Comparison of ENCODE assay signal across 1 cellular context in the genomic region with DNA sequence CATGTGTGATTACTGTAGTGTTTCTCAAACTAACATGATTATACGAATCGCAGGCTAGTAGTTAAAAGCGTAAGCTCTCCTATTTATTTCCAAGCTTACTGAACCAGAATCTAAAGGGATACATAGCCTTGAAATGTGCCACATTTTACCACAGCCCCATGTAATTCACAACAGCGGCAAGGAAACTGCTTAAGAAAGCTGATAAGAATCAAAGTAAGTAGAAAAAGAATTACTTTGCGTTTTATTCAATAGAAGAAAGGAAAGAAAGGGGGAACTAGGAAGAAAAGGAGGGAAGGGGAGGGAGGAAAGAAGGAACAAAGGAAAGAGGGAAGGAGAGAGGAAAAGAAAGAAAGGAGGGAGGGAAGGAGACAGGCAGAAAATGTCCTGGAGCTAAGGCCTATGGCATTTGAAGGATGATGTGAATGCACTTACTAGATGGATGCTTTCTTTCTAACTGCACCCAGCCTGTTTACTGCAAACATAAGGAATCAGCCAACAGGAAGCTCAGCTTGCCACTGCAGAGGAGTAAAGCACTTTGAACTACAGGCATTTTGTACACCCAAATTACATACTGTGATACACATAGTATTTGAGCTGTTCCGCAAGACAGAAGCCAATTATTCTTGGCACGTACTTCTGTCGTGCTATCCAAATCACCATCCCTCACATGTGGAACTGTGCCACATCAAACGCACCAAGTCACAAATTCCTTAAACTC.
TF ChIP-seq lines count a peak whose summit lies in the region.

No MANE protein-coding gene starts in this region.

TF ChIP-seq in GM23338, 12 proteins besides CTCF, POLR2A, EP300 and RAD21 (continued from another document):
- TF ChIP-seq, protein P1, sequence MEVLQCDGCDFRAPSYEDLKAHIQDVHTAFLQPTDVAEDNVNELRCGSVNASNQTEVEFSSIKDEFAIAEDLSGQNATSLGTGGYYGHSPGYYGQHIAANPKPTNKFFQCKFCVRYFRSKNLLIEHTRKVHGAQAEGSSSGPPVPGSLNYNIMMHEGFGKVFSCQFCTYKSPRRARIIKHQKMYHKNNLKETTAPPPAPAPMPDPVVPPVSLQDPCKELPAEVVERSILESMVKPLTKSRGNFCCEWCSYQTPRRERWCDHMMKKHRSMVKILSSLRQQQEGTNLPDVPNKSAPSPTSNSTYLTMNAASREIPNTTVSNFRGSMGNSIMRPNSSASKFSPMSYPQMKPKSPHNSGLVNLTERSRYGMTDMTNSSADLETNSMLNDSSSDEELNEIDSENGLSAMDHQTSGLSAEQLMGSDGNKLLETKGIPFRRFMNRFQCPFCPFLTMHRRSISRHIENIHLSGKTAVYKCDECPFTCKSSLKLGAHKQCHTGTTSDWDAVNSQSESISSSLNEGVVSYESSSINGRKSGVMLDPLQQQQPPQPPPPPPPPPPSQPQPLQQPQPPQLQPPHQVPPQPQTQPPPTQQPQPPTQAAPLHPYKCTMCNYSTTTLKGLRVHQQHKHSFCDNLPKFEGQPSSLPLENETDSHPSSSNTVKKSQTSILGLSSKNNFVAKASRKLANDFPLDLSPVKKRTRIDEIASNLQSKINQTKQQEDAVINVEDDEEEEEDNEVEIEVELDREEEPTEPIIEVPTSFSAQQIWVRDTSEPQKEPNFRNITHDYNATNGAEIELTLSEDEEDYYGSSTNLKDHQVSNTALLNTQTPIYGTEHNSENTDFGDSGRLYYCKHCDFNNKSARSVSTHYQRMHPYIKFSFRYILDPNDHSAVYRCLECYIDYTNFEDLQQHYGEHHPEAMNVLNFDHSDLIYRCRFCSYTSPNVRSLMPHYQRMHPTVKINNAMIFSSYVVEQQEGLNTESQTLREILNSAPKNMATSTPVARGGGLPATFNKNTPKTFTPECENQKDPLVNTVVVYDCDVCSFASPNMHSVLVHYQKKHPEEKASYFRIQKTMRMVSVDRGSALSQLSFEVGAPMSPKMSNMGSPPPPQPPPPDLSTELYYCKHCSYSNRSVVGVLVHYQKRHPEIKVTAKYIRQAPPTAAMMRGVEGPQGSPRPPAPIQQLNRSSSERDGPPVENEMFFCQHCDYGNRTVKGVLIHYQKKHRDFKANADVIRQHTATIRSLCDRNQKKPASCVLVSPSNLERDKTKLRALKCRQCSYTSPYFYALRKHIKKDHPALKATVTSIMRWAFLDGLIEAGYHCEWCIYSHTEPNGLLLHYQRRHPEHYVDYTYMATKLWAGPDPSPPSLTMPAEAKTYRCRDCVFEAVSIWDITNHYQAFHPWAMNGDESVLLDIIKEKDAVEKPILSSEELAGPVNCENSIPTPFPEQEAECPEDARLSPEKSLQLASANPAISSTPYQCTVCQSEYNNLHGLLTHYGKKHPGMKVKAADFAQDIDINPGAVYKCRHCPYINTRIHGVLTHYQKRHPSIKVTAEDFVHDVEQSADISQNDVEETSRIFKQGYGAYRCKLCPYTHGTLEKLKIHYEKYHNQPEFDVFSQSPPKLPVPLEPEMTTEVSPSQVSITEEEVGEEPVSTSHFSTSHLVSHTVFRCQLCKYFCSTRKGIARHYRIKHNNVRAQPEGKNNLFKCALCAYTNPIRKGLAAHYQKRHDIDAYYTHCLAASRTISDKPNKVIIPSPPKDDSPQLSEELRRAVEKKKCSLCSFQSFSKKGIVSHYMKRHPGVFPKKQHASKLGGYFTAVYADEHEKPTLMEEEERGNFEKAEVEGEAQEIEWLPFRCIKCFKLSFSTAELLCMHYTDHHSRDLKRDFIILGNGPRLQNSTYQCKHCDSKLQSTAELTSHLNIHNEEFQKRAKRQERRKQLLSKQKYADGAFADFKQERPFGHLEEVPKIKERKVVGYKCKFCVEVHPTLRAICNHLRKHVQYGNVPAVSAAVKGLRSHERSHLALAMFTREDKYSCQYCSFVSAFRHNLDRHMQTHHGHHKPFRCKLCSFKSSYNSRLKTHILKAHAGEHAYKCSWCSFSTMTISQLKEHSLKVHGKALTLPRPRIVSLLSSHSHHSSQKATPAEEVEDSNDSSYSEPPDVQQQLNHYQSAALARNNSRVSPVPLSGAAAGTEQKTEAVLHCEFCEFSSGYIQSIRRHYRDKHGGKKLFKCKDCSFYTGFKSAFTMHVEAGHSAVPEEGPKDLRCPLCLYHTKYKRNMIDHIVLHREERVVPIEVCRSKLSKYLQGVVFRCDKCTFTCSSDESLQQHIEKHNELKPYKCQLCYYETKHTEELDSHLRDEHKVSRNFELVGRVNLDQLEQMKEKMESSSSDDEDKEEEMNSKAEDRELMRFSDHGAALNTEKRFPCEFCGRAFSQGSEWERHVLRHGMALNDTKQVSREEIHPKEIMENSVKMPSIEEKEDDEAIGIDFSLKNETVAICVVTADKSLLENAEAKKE (CRISPR knock-in tag; IDR thresholded peaks at IDR 0.05) = no peak
- TF ChIP-seq EZH2phosphoT487 (IDR thresholded peaks at IDR 0.05; ENCODE audit: unreplicated experiment) = no peak
- TF ChIP-seq ZNF331 (CRISPR knock-in tag; IDR thresholded peaks at IDR 0.05; ENCODE audit: low read depth) = no peak
- no peak for TF ChIP-seq NANOG (IDR thresholded peaks at IDR 0.05; ENCODE audit: borderline replicate concordance)
- TF ChIP-seq EZH2 (IDR thresholded peaks at IDR 0.05; ENCODE audit: low read depth, unreplicated experiment) = no peak
